8 cellular contexts compared by ENCODE assay signal in the genomic region with DNA sequence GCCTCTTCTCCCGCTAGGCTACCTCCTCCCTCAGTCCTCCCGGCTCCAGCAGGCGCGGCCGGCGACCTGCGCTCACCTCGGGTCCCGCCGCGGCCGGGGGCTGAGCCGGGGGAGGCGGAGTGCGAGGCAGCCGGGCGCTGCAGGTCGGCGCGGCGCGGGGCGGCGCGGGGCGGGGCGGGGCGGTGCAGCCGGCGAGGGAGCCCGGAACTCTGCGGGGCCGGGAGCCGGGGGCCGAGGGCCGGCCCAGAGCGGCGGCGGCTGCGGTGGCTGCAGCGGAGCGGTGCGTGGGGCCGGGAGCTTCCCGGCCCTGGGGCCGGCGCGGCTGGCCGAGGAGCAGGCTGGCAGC. TPM values are rescaled to one million over a fixed set of nuclear protein-coding genes. Genes with fewer than 3 reads are reported as not detected.
DNase-seq lines count a peak whose midpoint lies in the region; ATAC-seq and TF ChIP-seq lines count a peak whose summit lies in the region.

No MANE protein-coding gene starts in this region.

- H3K4me1 ChIP-seq in HCT116 (ENCODE audit: control insufficient read depth in 1 of 2, insufficient read depth in 2 of 2, low read length in 2 of 2) (peaks cover 3 to 21% of the 10 kb centered on the region in 2 experiments; a peak in 3 of 4 replicates), MM.1S (ENCODE audit: low read length) (0 out of 2 replicates have a peak, but pooled peaks cover 4% of the 10 kb centered on the region), gastrocnemius medialis (peaks cover 45% of the 10 kb centered on the region in 2 donors)

- H3K36me3 ChIP-seq in HCT116 (ENCODE audit: control insufficient read depth in 1 of 2, insufficient read depth in 2 of 2, low read length in 2 of 2) (no peaks in the 10 kb centered on the region), MM.1S (replicated peaks; ENCODE audit: insufficient read depth, low read length) (no peaks in the 10 kb centered on the region), gastrocnemius medialis (no peaks in the 10 kb centered on the region)

- POLR2A ChIA-PET in HCT116 (lab: Charles Lee): no interaction called here

- H3K4me3 ChIP-seq in HCT116 (replicated peaks in 1 of 2; ENCODE audit: low read depth in 1 of 2, low read length in 2 of 2) (peak overlapping the region; percentile 68 to 76), MM.1S (ENCODE audit: low read length) (peak overlapping the region; percentile 70), gastrocnemius medialis (peak overlapping the region; percentile 81 to 92 (median 84))

- no peak for DNase-seq in HCT116 (ENCODE audit: low read depth, low spot score)
- DNase-seq in MM.1S: peak; percentile 54
- peak; percentile 45 for DNase-seq in activated naive CD4-positive, alpha-beta T cell treated with anti-CD3 and anti-CD28 coated beads for 36 hours
- no peak for DNase-seq in left cardiac atrium
- DNase-seq in gastrocnemius medialis: no peak
- no peak for DNase-seq in NCI-H524 treated with DMSO at 0.1 percent for 48 hours (lab: John Stamatoyannopoulos, UW)
- DNase-seq in NCI-H774 (lab: John Stamatoyannopoulos, UW): no peak

- H3K4me2 ChIP-seq in HCT116 (ENCODE audit: low read length) (peak overlapping the region; percentile 92), MM.1S (ENCODE audit: low read depth, low read length) (peak overlapping the region; percentile 69)

- no peaks in the 10 kb centered on the region for H3K9me2 ChIP-seq in HCT116 (ENCODE audit: insufficient read depth)
- H3K9me2 ChIP-seq in MM.1S (replicated peaks; ENCODE audit: insufficient read depth, low read length): no peaks in the 10 kb centered on the region

- RAD21 ChIA-PET in HCT116 (lab: Charles Lee; ENCODE audit: low non-redundant PET in 1 of 2, low total read pairs in 2 of 2, uncharacterized antibody in 2 of 2, unreplicated experiment in 2 of 2): no interaction called here

- H3K79me2 ChIP-seq in HCT116 (ENCODE audit: insufficient read depth, low read length) (peaks cover 21% of the 10 kb centered on the region), MM.1S (ENCODE audit: low read length) (peaks cover 13% of the 10 kb centered on the region)

- peak overlapping the region; percentile 94 for H3K4me3 Mint-ChIP-seq in activated naive CD4-positive, alpha-beta T cell treated with anti-CD3 and anti-CD28 coated beads for 36 hours

- H3F3A ChIP-seq in MM.1S (ENCODE audit: insufficient read depth, low read length): peaks cover 12% of the 10 kb centered on the region

- TF ChIP-seq POLR2A in HCT116 (IDR thresholded peaks at IDR 0.05; ENCODE audit: borderline replicate concordance, extremely low read depth, insufficient read depth, insufficient read length): no peak
- TF ChIP-seq POLR2A in gastrocnemius medialis (IDR thresholded peaks at IDR 0.05): no peak

- H3K27ac Mint-ChIP-seq in activated naive CD4-positive, alpha-beta T cell treated with anti-CD3 and anti-CD28 coated beads for 36 hours: no peak overlapping the region

- peaks cover 3% of the 10 kb centered on the region for H3K36me3 Mint-ChIP-seq in activated naive CD4-positive, alpha-beta T cell treated with anti-CD3 and anti-CD28 coated beads for 36 hours (ENCODE audit: low read depth)

- no TSS peak for BruUV-seq in HCT116 (replicated peaks; lab: Mats Ljungman, UMichigan)

- no peak for TF ChIP-seq RAD21 in HCT116 (IDR thresholded peaks at IDR 0.05; ENCODE audit: low read depth)

- in situ Hi-C loops in gastrocnemius medialis (cut with MboI; ENCODE audit: low sequenced_read_pairs in 4 of 4): loop anchor here in 3 of 4 donors (5.0 to 10.0 kb wide), 2 partner anchors 91 to 93 kb away; no protein-coding TSS in a partner anchor

- intact Hi-C loops in HCT116 (cut with micrococcal nuclease) (loop anchor here (5.0 kb wide), 1 partner anchor 98 kb away; no protein-coding TSS in a partner anchor), left cardiac atrium (cut with DNase I) (loop anchor here (2.0 to 5.0 kb wide), 2 partner anchors 37 to 98 kb away; no protein-coding TSS in a partner anchor), gastrocnemius medialis (cut with DNase I; ENCODE audit: low total_unique reads) (loop anchor here (1.0 to 10.0 kb wide), 3 partner anchors 37 to 1531 kb away; no protein-coding TSS in a partner anchor)
- intact Hi-C loops in activated naive CD4-positive, alpha-beta T cell treated with anti-CD3 and anti-CD28 coated beads for 36 hours (cut with micrococcal nuclease): loop anchor here (1.0 to 5.0 kb wide), 7 partner anchors 10 to 1533 kb away; a partner anchor contains a TSS

- CTCF ChIA-PET in HCT116 (lab: Charles Lee): interaction anchor here (0.9 to 1.6 kb wide), 3 partner anchors 12 to 22 kb away, joined by 3 to 5 read pairs (median 3); no protein-coding TSS in a partner anchor
- CTCF ChIA-PET in activated naive CD4-positive, alpha-beta T cell treated with anti-CD3 and anti-CD28 coated beads for 36 hours (lab: Charles Lee): interaction anchor here (0.6 to 1.8 kb wide), 4 partner anchors 9 to 127 kb away, joined by 4 to 8 read pairs (median 5); no protein-coding TSS in a partner anchor

- H3K27ac ChIP-seq in HCT116 (ENCODE audit: low read depth, low read length) (peak overlapping the region; percentile 79; the same call in 1 of the 2 replicates), MM.1S (ENCODE audit: low read length) (no peak overlapping the region), gastrocnemius medialis (peak overlapping the region; percentile 93 to 97 (median 96))

- peaks cover 56% of the 10 kb centered on the region for H3K4me1 Mint-ChIP-seq in activated naive CD4-positive, alpha-beta T cell treated with anti-CD3 and anti-CD28 coated beads for 36 hours (ENCODE audit: low read depth)

- H3K27me3 Mint-ChIP-seq in activated naive CD4-positive, alpha-beta T cell treated with anti-CD3 and anti-CD28 coated beads for 36 hours (ENCODE audit: low read depth): no peaks in the 10 kb centered on the region

- peak overlapping the region; percentile 67 for H3K9ac ChIP-seq in HCT116 (ENCODE audit: low read length)
- H3K9ac ChIP-seq in MM.1S (ENCODE audit: low read length): peak overlapping the region; percentile 36; the same call in 1 of the 2 replicates

- no peaks in the 10 kb centered on the region for H3K9me3 ChIP-seq in HCT116 (ENCODE audit: control insufficient read depth in 1 of 2, insufficient read depth in 1 of 2, low read depth in 1 of 2, low read length in 2 of 2)
- H3K9me3 ChIP-seq in MM.1S (replicated peaks; ENCODE audit: insufficient read depth, low read length): no peaks in the 10 kb centered on the region
- H3K9me3 ChIP-seq in gastrocnemius medialis: no peaks in the 10 kb centered on the region

- H2AFZ ChIP-seq in HCT116 (ENCODE audit: low read depth, low read length, poor library complexity, severe bottlenecking) (no peak overlapping the region), MM.1S (ENCODE audit: low read length) (peak overlapping the region; percentile 74; the same call in 1 of the 2 replicates)

- TF ChIP-seq CTCF in HCT116 (IDR thresholded peaks at IDR 0.05 in 2 of 3, conservative IDR thresholded peaks at IDR 0.05 in 1 of 3; ENCODE audit: borderline replicate concordance in 1 of 3, insufficient read depth in 1 of 3, low read depth in 2 of 3, low read length in 2 of 3) (no peak), MM.1S (IDR thresholded peaks at IDR 0.05; ENCODE audit: low read length) (no peak), gastrocnemius medialis (IDR thresholded peaks at IDR 0.05 in 4 of 5, conservative IDR thresholded peaks at IDR 0.05 in 1 of 5) (no peak)

- H3K27me3 ChIP-seq in HCT116 (ENCODE audit: insufficient read depth, low read length): no peaks in the 10 kb centered on the region
- H3K27me3 ChIP-seq in MM.1S (replicated peaks; ENCODE audit: insufficient read depth, low read length): no peaks in the 10 kb centered on the region
- no peaks in the 10 kb centered on the region for H3K27me3 ChIP-seq in gastrocnemius medialis

- no peaks in the 10 kb centered on the region for H3K9me3 Mint-ChIP-seq in activated naive CD4-positive, alpha-beta T cell treated with anti-CD3 and anti-CD28 coated beads for 36 hours

- H4K20me1 ChIP-seq in HCT116 (ENCODE audit: insufficient read depth) (no peaks in the 10 kb centered on the region), MM.1S (ENCODE audit: insufficient read depth, low read length) (no peaks in the 10 kb centered on the region)

- peak; percentile 48 for ATAC-seq in GM18511 (IDR thresholded peaks at IDR 0.05; ENCODE audit: unreplicated experiment)
- ATAC-seq in HCT116: peak; percentile 61
- peak; percentile 58 to 65 for ATAC-seq in left cardiac atrium
- peak; percentile 62 to 63 for ATAC-seq in gastrocnemius medialis

TF ChIP-seq in HCT116, 20 proteins besides CTCF, POLR2A, EP300 and RAD21 (continues in another document):
- TF ChIP-seq CEBPB (IDR thresholded peaks at IDR 0.05; ENCODE audit: low read depth): no peak
- TF ChIP-seq POLR2AphosphoS5 (IDR thresholded peaks at IDR 0.05; ENCODE audit: low read depth, low read length): no peak
- TF ChIP-seq JUND (IDR thresholded peaks at IDR 0.05): no peak
- TF ChIP-seq TCF7L2 (IDR thresholded peaks at IDR 0.05; ENCODE audit: borderline replicate concordance, extremely low read depth, insufficient read depth, insufficient read length): no peak
- no peak for TF ChIP-seq SRF (IDR thresholded peaks at IDR 0.05; ENCODE audit: low read depth)
- no peak for TF ChIP-seq SIN3A (IDR thresholded peaks at IDR 0.05; ENCODE audit: low read depth)
- TF ChIP-seq ELF1 (IDR thresholded peaks at IDR 0.05; ENCODE audit: borderline replicate concordance, low read depth): no peak
- TF ChIP-seq ZFX (IDR thresholded peaks at IDR 0.05): no peak
- no peak for TF ChIP-seq ZNF274 (IDR thresholded peaks at IDR 0.05; ENCODE audit: low read depth, low read length)
- TF ChIP-seq EGR1 (IDR thresholded peaks at IDR 0.05; ENCODE audit: low read depth): no peak
- TF ChIP-seq YY1 (IDR thresholded peaks at IDR 0.05; ENCODE audit: extremely low read depth, insufficient replicate concordance, low read depth, low read length): no peak
- TF ChIP-seq SP1 (IDR thresholded peaks at IDR 0.05; ENCODE audit: low read depth): no peak
- TF ChIP-seq FOSL1 (IDR thresholded peaks at IDR 0.05; ENCODE audit: low read depth): no peak
- TF ChIP-seq, protein P1, sequence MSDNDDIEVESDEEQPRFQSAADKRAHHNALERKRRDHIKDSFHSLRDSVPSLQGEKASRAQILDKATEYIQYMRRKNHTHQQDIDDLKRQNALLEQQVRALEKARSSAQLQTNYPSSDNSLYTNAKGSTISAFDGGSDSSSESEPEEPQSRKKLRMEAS (IDR thresholded peaks at IDR 0.05): no peak
- TF ChIP-seq, protein P2, sequence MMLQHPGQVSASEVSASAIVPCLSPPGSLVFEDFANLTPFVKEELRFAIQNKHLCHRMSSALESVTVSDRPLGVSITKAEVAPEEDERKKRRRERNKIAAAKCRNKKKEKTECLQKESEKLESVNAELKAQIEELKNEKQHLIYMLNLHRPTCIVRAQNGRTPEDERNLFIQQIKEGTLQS (IDR thresholded peaks at IDR 0.05): no peak
- TF ChIP-seq EZH2phosphoT487 (IDR thresholded peaks at IDR 0.05; ENCODE audit: borderline replicate concordance): no peak

RNA-seq across cellular contexts. Expression of a gene that starts 0.4 kb away (rescaled TPM):
- total RNA-seq in HCT116 (2021; ENCODE audit: unreplicated experiment) (16.9 TPM), left cardiac atrium (10 to 100 TPM; 34.2 to 36.8 TPM), gastrocnemius medialis (10 to 100 TPM; 10.8 to 18.4 (median 12.2) TPM)
- polyA plus RNA-seq in HCT116 (2012): 13.5 and 14.3 TPM in 2 replicates
- 10 to 100 TPM; 19.0 to 20.8 TPM for total RNA-seq in activated naive CD4-positive, alpha-beta T cell treated with anti-CD3 and anti-CD28 coated beads for 36 hours

Comparison
In these comparisons a context has a peak if more than half of its experiments do, and no peak if none do; other contexts are left out.
1. DNase-seq: peak in MM.1S (single experiment) and activated naive CD4-positive, alpha-beta T cell treated with anti-CD3 and anti-CD28 coated beads for 36 hours (single experiment); none in HCT116 (single experiment), left cardiac atrium (single experiment), gastrocnemius medialis (0 of 2), NCI-H524 treated with DMSO at 0.1 percent for 48 hours (single experiment) and NCI-H774 (single experiment).
2. Peak in every context shown above with its lines, with median percentiles within 50 percentile points of each other: ATAC-seq and H3K4me3 ChIP-seq.